19 cellular contexts compared by ENCODE assay signal in genomic region chr4:169854090-169854489, GRCh38.
"Had no signal": no experiment of that assay in that cellular context is flagged by ENCODE, and none has a peak within 500 bp of the region (broad histone marks: within the 10 kb centered on the region; RNA-seq: fewer than 3 reads in every experiment).

No MANE protein-coding gene starts in this region.

- H3K4me1 ChIP-seq: heart left ventricle, lower lobe of right lung, tibial artery, uterus had no signal

- H3K27ac ChIP-seq: brain microvascular endothelial cell, epithelial cell of prostate, heart left ventricle, lower lobe of right lung, tibial artery, uterus had no signal

- H3K36me3 ChIP-seq: brain microvascular endothelial cell, heart left ventricle, lower lobe of right lung, tibial artery, uterus had no signal

- H3K27ac Mint-ChIP-seq: activated CD4-positive, alpha-beta T cell treated with anti-CD3 and anti-CD28 coated beads, Interleukin-2, amount 10 ng/mL, durations not matched to agents 7 days and 5 days; activated naive CD8-positive, alpha-beta T cell treated with anti-CD3 and anti-CD28 coated beads, Interleukin-2, amount 10 ng/mL, durations not matched to agents 7 days and 5 days; mesothelial cell of epicardium; nephron progenitor cell; stimulated activated naive B cell treated with anti-CD40 and anti-IgM and Interleukin-4, amounts not matched to agents 10 μg/mL and 1 μg/mL and 100 μg/mL, for 72 hours had no signal

- H3K4me3 ChIP-seq: heart left ventricle, lower lobe of right lung, tibial artery, uterus had no signal

- H3K4me1 Mint-ChIP-seq: activated CD4-positive, alpha-beta T cell treated with anti-CD3 and anti-CD28 coated beads, Interleukin-2, amount 10 ng/mL, durations not matched to agents 7 days and 5 days; activated naive CD8-positive, alpha-beta T cell treated with anti-CD3 and anti-CD28 coated beads, Interleukin-2, amount 10 ng/mL, durations not matched to agents 7 days and 5 days; stimulated activated naive B cell treated with anti-CD40 and anti-IgM and Interleukin-4, amounts not matched to agents 10 μg/mL and 1 μg/mL and 100 μg/mL, for 72 hours had no signal

- H3K27me3 ChIP-seq: brain microvascular endothelial cell, tibial artery, uterus had no signal

- ATAC-seq: heart left ventricle; left colon; lower lobe of right lung; stimulated activated naive B cell treated with anti-CD40 and anti-IgM and Interleukin-4, amounts not matched to agents 10 μg/mL and 1 μg/mL and 100 μg/mL, for 72 hours had no signal

- FAIRE-seq: frontal cortex had no signal

- H3K4me3 Mint-ChIP-seq: activated CD4-positive, alpha-beta T cell treated with anti-CD3 and anti-CD28 coated beads, Interleukin-2, amount 10 ng/mL, durations not matched to agents 7 days and 5 days; activated naive CD8-positive, alpha-beta T cell treated with anti-CD3 and anti-CD28 coated beads, Interleukin-2, amount 10 ng/mL, durations not matched to agents 7 days and 5 days; mesothelial cell of epicardium; nephron progenitor cell; stimulated activated naive B cell treated with anti-CD40 and anti-IgM and Interleukin-4, amounts not matched to agents 10 μg/mL and 1 μg/mL and 100 μg/mL, for 72 hours had no signal

- H3K36me3 Mint-ChIP-seq: activated naive CD8-positive, alpha-beta T cell treated with anti-CD3 and anti-CD28 coated beads, Interleukin-2, amount 10 ng/mL, durations not matched to agents 7 days and 5 days; mesothelial cell of epicardium; stimulated activated naive B cell treated with anti-CD40 and anti-IgM and Interleukin-4, amounts not matched to agents 10 μg/mL and 1 μg/mL and 100 μg/mL, for 72 hours had no signal

- DNase-seq: activated CD4-positive, alpha-beta T cell treated with anti-CD3 and anti-CD28 coated beads, Interleukin-2, amount 10 ng/mL, durations not matched to agents 7 days and 5 days; activated CD4-positive, CD25-positive, alpha-beta regulatory T cell; activated naive CD4-positive, alpha-beta T cell; activated naive CD8-positive, alpha-beta T cell treated with anti-CD3 and anti-CD28 coated beads, Interleukin-2, amount 10 ng/mL, durations not matched to agents 7 days and 5 days; brain microvascular endothelial cell; cortex of kidney; effector CD8-positive, alpha-beta T cell; heart left ventricle; left colon; lower lobe of right lung; nephron progenitor cell; occipital lobe; stimulated activated CD4-positive, alpha-beta T cell treated with anti-CD3 and anti-CD28 coated beads, Interleukin-2, amount 100 ng/mL, for 48 hours; stimulated activated naive B cell treated with anti-CD40 and anti-IgM and Interleukin-4, amounts not matched to agents 10 μg/mL and 1 μg/mL and 100 μg/mL, for 72 hours; tibial artery; uterus had no signal

- H3K9me3 Mint-ChIP-seq: activated CD4-positive, alpha-beta T cell treated with anti-CD3 and anti-CD28 coated beads, Interleukin-2, amount 10 ng/mL, durations not matched to agents 7 days and 5 days; activated naive CD8-positive, alpha-beta T cell treated with anti-CD3 and anti-CD28 coated beads, Interleukin-2, amount 10 ng/mL, durations not matched to agents 7 days and 5 days had no signal
